26 cellular contexts compared by ENCODE assay signal in genomic region chr5:56346717-56347116, GRCh38.
DNase-seq lines count a peak whose midpoint lies in the region; ATAC-seq, FAIRE-seq and TF ChIP-seq lines count a peak whose summit lies in the region.
"Had no signal": no experiment of that assay in that cellular context is flagged by ENCODE, and none has a peak within 500 bp of the region (broad histone marks: within the 10 kb centered on the region; RNA-seq: fewer than 3 reads in every experiment).

No MANE protein-coding gene starts in this region.

- H4K20me1 ChIP-seq in PC-3 (ENCODE audit: low read length), result no peaks in the 10 kb centered on the region

- POLR2A ChIA-PET in A549 (lab: Yijun Ruan, JAX) (no interaction called here), PC-3 (lab: Charles Lee; ENCODE audit: unreplicated experiment) (no interaction called here)

- 100% methylated on average over 1 of the region's 1 CpG for WGBS in A549 (ENCODE audit: missing lambda C conversion rate)
- 94 to 100% (median 98%) methylated on average over 1 of the region's 1 CpG for WGBS in small intestine, 3 donors

- H3K79me2 ChIP-seq in PC-3 (ENCODE audit: low read length), result no peaks in the 10 kb centered on the region

- H3K9me3 ChIP-seq in A549 (no peaks in the 10 kb centered on the region), PC-3 (ENCODE audit: low read length) (no peaks in the 10 kb centered on the region), small intestine (ENCODE audit: control insufficient read depth, low read depth) (no peaks in the 10 kb centered on the region), HAP-1 (no peaks in the 10 kb centered on the region)
- H3K9me3 ChIP-seq: psoas muscle, stomach, tibial artery had no signal

- TF ChIP-seq EP300 in A549 (IDR thresholded peaks at IDR 0.05), result no peak

- intact Hi-C loops in PC-3 (cut with micrococcal nuclease), result loop anchor here (5.0 kb wide), 1 partner anchor 64 kb away; no protein-coding TSS in a partner anchor

- H3K27me3 Mint-ChIP-seq in mesothelial cell of epicardium (ENCODE audit: low read depth), result no peaks in the 10 kb centered on the region
- H3K27me3 Mint-ChIP-seq: activated naive CD8-positive, alpha-beta T cell treated with anti-CD3 and anti-CD28 coated beads, Interleukin-2, amount 50 U/mL, for 24 hours had no signal

- no peak for FAIRE-seq in A549 (lab: Jason Lieb, UNC)
- FAIRE-seq in small intestine (lab: Jason Lieb, UNC), result no peak

- no peak for TF ChIP-seq RAD21 in A549 (conservative IDR thresholded peaks at IDR 0.05 in 1 of 2, IDR thresholded peaks at IDR 0.05 in 1 of 2)

- TF ChIP-seq CTCF in A549 (IDR thresholded peaks at IDR 0.05) (no peak), PC-3 (conservative IDR thresholded peaks at IDR 0.05; ENCODE audit: low read depth, low read length) (no peak), mesothelial cell of epicardium (IDR thresholded peaks at IDR 0.05; ENCODE audit: unreplicated experiment) (no peak)

- CTCF ChIA-PET in A549 (lab: Yijun Ruan, JAX) (interaction anchor here (1.6 kb wide), 1 partner anchor 20 kb away, joined by 4 read pairs; no protein-coding TSS in a partner anchor), PC-3 (lab: Charles Lee) (no interaction called here)

- H3K27ac Mint-ChIP-seq in mesothelial cell of epicardium, result peak overlapping the region; percentile 76
- H3K27ac Mint-ChIP-seq: brain had no signal

- peaks cover 42% of the 10 kb centered on the region for H3K4me1 ChIP-seq in A549
- peaks cover 42% of the 10 kb centered on the region for H3K4me1 ChIP-seq in PC-3 (ENCODE audit: insufficient read depth, low read length)
- peaks cover 0 to 5% of the 10 kb centered on the region in 2 donors for H3K4me1 ChIP-seq in small intestine (ENCODE audit: control insufficient read depth in 2 of 2, insufficient read depth in 1 of 2, low read depth in 1 of 2, low read length in 1 of 2)
- 0 out of 2 replicates have a peak, but pooled peaks cover 3% of the 10 kb centered on the region for H3K4me1 ChIP-seq in HAP-1

- no peak for DNase-seq in A549 (ENCODE audit: low read depth in 1 of 2, low spot score in 1 of 2)
- DNase-seq in PC-3, result no peak
- DNase-seq in astrocyte of the hippocampus (ENCODE audit: low read depth, low spot score), result peak; percentile 23
- DNase-seq in mesothelial cell of epicardium (ENCODE audit: low spot score in 2 of 2, unreplicated experiment in 2 of 2), result no peak
- DNase-seq in central memory CD4-positive, alpha-beta T cell, result no peak
- DNase-seq in small intestine, result no peak
- no peak for DNase-seq in HAP-1 (ENCODE audit: low spot score in 2 of 2)
- DNase-seq in DMS79 treated with DMSO at 0.1 percent for 48 hours (lab: John Stamatoyannopoulos, UW), result no peak
- DNase-seq: activated CD4-positive, alpha-beta T cell treated with anti-CD3 and anti-CD28 coated beads, Interleukin-2, amount 50 U/mL, for 1 hour; activated gamma-delta T cell treated with Interleukin-2 at 50 U/mL for 16 hours; activated naive CD8-positive, alpha-beta T cell treated with anti-CD3 and anti-CD28 coated beads, Interleukin-2, amount 50 U/mL, for 24 hours; activated T-cell treated with anti-CD3 and anti-CD28 coated beads, Interleukin-2, amount 50 U/mL, for 4 hours; DMS53; effector CD4-positive, alpha-beta T cell; GDM1; glutamatergic neuron; NCI-H1436 treated with DMSO at 0.1 percent for 48 hours; NCI-H2107; NCI-H446; NCI-H82; psoas muscle; SHP77; stomach; tibial artery had no signal

- ATAC-seq in A549 (no peak), PC-3 (no peak)
- ATAC-seq: activated naive CD8-positive, alpha-beta T cell treated with anti-CD3 and anti-CD28 coated beads, Interleukin-2, amount 50 U/mL, for 24 hours; activated T-cell treated with anti-CD3 and anti-CD28 coated beads, Interleukin-2, amount 50 U/mL, for 4 hours; psoas muscle had no signal

- peaks cover 1% of the 10 kb centered on the region for H3K36me3 Mint-ChIP-seq in mesothelial cell of epicardium
- H3K36me3 Mint-ChIP-seq: brain had no signal

- no peaks in the 10 kb centered on the region for H3K36me3 ChIP-seq in PC-3 (ENCODE audit: low read depth, low read length)
- no peaks in the 10 kb centered on the region for H3K36me3 ChIP-seq in small intestine (ENCODE audit: control insufficient read depth in 2 of 2, insufficient read depth in 2 of 2, low read length in 2 of 2)
- no peaks in the 10 kb centered on the region for H3K36me3 ChIP-seq in HAP-1 (replicated peaks)
- H3K36me3 ChIP-seq: stomach, tibial artery had no signal

- no peaks in the 10 kb centered on the region for H3K27me3 ChIP-seq in PC-3 (ENCODE audit: low read length)
- no peaks in the 10 kb centered on the region for H3K27me3 ChIP-seq in small intestine (ENCODE audit: control insufficient read depth in 2 of 2, insufficient read depth in 2 of 2, low read length in 2 of 2)
- H3K27me3 ChIP-seq in HAP-1 (ENCODE audit: low read depth), result no peaks in the 10 kb centered on the region
- H3K27me3 ChIP-seq: stomach, tibial artery had no signal

- H3K27ac ChIP-seq in A549 (peak overlapping the region; percentile 38 to 61; a peak in 4 of 6 replicates), PC-3 (ENCODE audit: low read length) (peak overlapping the region; percentile 36; the same call in 1 of the 2 replicates), small intestine (ENCODE audit: low read depth in 1 of 2, low read length in 1 of 2) (no peak overlapping the region)
- H3K27ac ChIP-seq: KMS-11, psoas muscle, stomach, tibial artery had no signal

- no peak for TF ChIP-seq POLR2A in A549 (IDR thresholded peaks at IDR 0.05; ENCODE audit: low read length)

- no peaks in the 10 kb centered on the region for H3K9me2 ChIP-seq in PC-3 (replicated peaks; ENCODE audit: low read length)

- H3F3A ChIP-seq in PC-3 (ENCODE audit: low read length, unreplicated experiment), result no peaks in the 10 kb centered on the region

- H2AFZ ChIP-seq in PC-3 (ENCODE audit: low read length), result no peak overlapping the region

- peaks cover 42% of the 10 kb centered on the region for H3K4me1 Mint-ChIP-seq in mesothelial cell of epicardium
- H3K4me1 Mint-ChIP-seq: brain had no signal

- peaks cover 7% of the 10 kb centered on the region for H3K9me3 Mint-ChIP-seq in mesothelial cell of epicardium

- peak overlapping the region; percentile 35 for H3K4me2 ChIP-seq in A549
- peak overlapping the region; percentile 37; the same call in 1 of the 2 replicates for H3K4me2 ChIP-seq in PC-3 (ENCODE audit: low read length)
- H3K4me2 ChIP-seq: KMS-11 had no signal

- no peak overlapping the region for H3K4me3 Mint-ChIP-seq in mesothelial cell of epicardium
- H3K4me3 Mint-ChIP-seq: activated naive CD8-positive, alpha-beta T cell treated with anti-CD3 and anti-CD28 coated beads, Interleukin-2, amount 50 U/mL, for 24 hours; activated T-cell treated with anti-CD3 and anti-CD28 coated beads, Interleukin-2, amount 50 U/mL, for 4 hours; brain had no signal

- no TSS peak for BruUV-seq in PC-3 (replicated peaks; lab: Mats Ljungman, UMichigan)

- no peak overlapping the region for H3K9ac ChIP-seq in PC-3 (ENCODE audit: low read length)
- H3K9ac ChIP-seq: KMS-11 had no signal

- in situ Hi-C loops in HAP-1 (cut with MboI; ENCODE audit: low sequenced_read_pairs), result no loop called here

- H3K4me3 ChIP-seq in A549 (no peak overlapping the region), PC-3 (ENCODE audit: low read length) (no peak overlapping the region), small intestine (ENCODE audit: low read depth in 1 of 2, low read length in 2 of 2) (no peak overlapping the region), HAP-1 (no peak overlapping the region)
- H3K4me3 ChIP-seq: psoas muscle, stomach, tibial artery had no signal

TF ChIP-seq in A549, 52 proteins besides CTCF, POLR2A, EP300 and RAD21:
- TF ChIP-seq NFE2L2 (conservative IDR thresholded peaks at IDR 0.05; ENCODE audit: low read length) (no peak), POLR2AphosphoS2 (conservative IDR thresholded peaks at IDR 0.05; ENCODE audit: low read length) (no peak), HEYL (CRISPR knock-in tag; IDR thresholded peaks at IDR 0.05) (no peak), SMC3 (IDR thresholded peaks at IDR 0.05) (no peak), ATOH8 (CRISPR knock-in tag; IDR thresholded peaks at IDR 0.05; ENCODE audit: low read depth) (no peak), ZFP36 (IDR thresholded peaks at IDR 0.05; ENCODE audit: borderline replicate concordance, partially characterized antibody) (no peak), FOSL2 (IDR thresholded peaks at IDR 0.05) (no peak), FOSL2 (CRISPR knock-in tag; IDR thresholded peaks at IDR 0.05) (no peak), HOXB5 (CRISPR knock-in tag; IDR thresholded peaks at IDR 0.05) (no peak), MAZ (IDR thresholded peaks at IDR 0.05; ENCODE audit: borderline replicate concordance, low read depth, low read length) (no peak), CBX2 (IDR thresholded peaks at IDR 0.05; ENCODE audit: borderline replicate concordance, low read depth) (no peak), NPAS2 (CRISPR knock-in tag; IDR thresholded peaks at IDR 0.05; ENCODE audit: borderline replicate concordance) (no peak), HES2 (IDR thresholded peaks at IDR 0.05) (no peak), CHD2 (IDR thresholded peaks at IDR 0.05; ENCODE audit: low read length, partially characterized antibody) (no peak), HOXA7 (CRISPR knock-in tag; IDR thresholded peaks at IDR 0.05) (no peak), ZSCAN20 (CRISPR knock-in tag; IDR thresholded peaks at IDR 0.05) (no peak), FOSB (CRISPR knock-in tag; IDR thresholded peaks at IDR 0.05) (no peak), FOXS1 (CRISPR knock-in tag; IDR thresholded peaks at IDR 0.05) (no peak)

Comparison
In these comparisons a context has a peak if more than half of its experiments do, and no peak if none do; other contexts are left out.
1. H3K27ac ChIP-seq: peak in A549 (2 of 2) and PC-3 (single experiment); none in small intestine (0 of 2).